In the genomic region with DNA sequence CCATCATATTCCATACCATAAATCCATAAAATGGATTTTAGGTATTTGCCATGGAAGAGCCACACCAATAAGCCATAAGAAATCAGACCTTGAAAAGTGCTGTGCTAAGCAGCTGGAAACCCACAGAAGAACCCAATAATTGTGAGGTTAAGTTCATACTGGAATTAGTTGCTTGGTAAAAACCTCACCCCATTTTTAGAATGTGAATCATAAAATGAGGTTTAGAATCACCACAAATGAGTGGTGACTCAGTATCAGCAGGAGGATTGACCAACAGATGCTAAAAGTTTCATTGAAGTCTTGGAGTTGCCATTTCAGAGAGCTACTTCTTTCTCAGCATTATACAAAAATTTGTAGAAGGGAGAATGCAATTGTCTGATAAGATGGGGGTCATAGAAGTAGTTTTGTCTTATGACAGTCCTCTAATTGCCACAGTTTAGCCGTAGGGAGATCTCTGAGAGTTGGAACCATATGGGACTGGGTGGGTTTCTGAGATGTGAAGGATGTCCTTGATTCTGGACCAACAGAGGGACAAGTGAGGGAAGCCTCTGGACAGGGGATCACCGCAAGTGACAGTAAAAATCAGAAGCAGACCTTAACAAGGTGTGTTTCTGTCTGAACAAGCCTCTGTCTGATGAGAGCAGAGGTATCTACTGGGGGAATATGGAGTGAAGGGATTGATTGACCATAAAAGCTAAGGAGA, we compare ENCODE assay signal across 10 cellular contexts. TPM values are rescaled to one million over a fixed set of nuclear protein-coding genes. Genes with fewer than 3 reads are reported as not detected.
DNase-seq lines count a peak whose midpoint lies in the region; ATAC-seq, FAIRE-seq and TF ChIP-seq lines count a peak whose summit lies in the region.
"Had no signal": no experiment of that assay in that cellular context is flagged by ENCODE, and none has a peak within 500 bp of the region (broad histone marks: within the 10 kb centered on the region; RNA-seq: fewer than 3 reads in every experiment).

No MANE protein-coding gene starts in this region.

- H3K4me1 ChIP-seq in esophagus (ENCODE audit: control insufficient read depth in 2 of 2, insufficient read depth in 2 of 2, low read length in 1 of 2) = peaks cover 0 to 14% of the 10 kb centered on the region in 2 donors
- H3K4me1 ChIP-seq in suprapubic skin = peaks cover 45% of the 10 kb centered on the region
- peaks cover 8% of the 10 kb centered on the region for H3K4me1 ChIP-seq in mucosa of descending colon (ENCODE audit: low read depth)

- no peak for TF ChIP-seq CTCF in suprapubic skin (IDR thresholded peaks at IDR 0.05)
- no peak for TF ChIP-seq CTCF in mucosa of descending colon (IDR thresholded peaks at IDR 0.05)

- 90 to 94% methylated on average over 2 of the region's 2 CpGs for WGBS in esophagus, 2 donors
- WGBS in suprapubic skin = 83% methylated on average over 2 of the region's 2 CpGs

- no peak for FAIRE-seq in frontal cortex (lab: Jason Lieb, UNC)

- peak overlapping the region; percentile 7 for H3K4me3 Mint-ChIP-seq in activated CD4-positive, alpha-beta T cell treated with anti-CD3 and anti-CD28 coated beads, Interleukin-2, amount 10 ng/mL, durations not matched to agents 24 days and 14 days
- H3K4me3 Mint-ChIP-seq: B cell had no signal

- no peak for TF ChIP-seq POLR2A in suprapubic skin (IDR thresholded peaks at IDR 0.05)

- no peak for DNase-seq in activated CD4-positive, alpha-beta T cell treated with anti-CD3 and anti-CD28 coated beads, Interleukin-2, amount 10 ng/mL, durations not matched to agents 24 days and 14 days
- DNase-seq in activated CD4-positive, alpha-beta T cell treated with anti-CD3 and anti-CD28 coated beads, Interleukin-2, amount 50 U/mL, for 4 hours = no peak
- DNase-seq in LHCN-M2 (ENCODE audit: low read depth) = peak; percentile 98
- DNase-seq in suprapubic skin (ENCODE audit: low spot score in 2 of 2) = no peak
- no peak for DNase-seq in mucosa of descending colon
- DNase-seq in frontal cortex (ENCODE audit: low spot score in 2 of 2) = no peak

- H3K9me3 Mint-ChIP-seq in activated CD4-positive, alpha-beta T cell treated with anti-CD3 and anti-CD28 coated beads, Interleukin-2, amount 10 ng/mL, durations not matched to agents 24 days and 14 days = no peaks in the 10 kb centered on the region

- H3K27me3 ChIP-seq in esophagus (ENCODE audit: control insufficient read depth in 1 of 2, insufficient read depth in 2 of 2, low read length in 2 of 2) (no peaks in the 10 kb centered on the region), suprapubic skin (no peaks in the 10 kb centered on the region)

- TF ChIP-seq EP300 in suprapubic skin (IDR thresholded peaks at IDR 0.05) = no peak

- H3K9me3 ChIP-seq in esophagus (ENCODE audit: control insufficient read depth in 2 of 2, insufficient read depth in 1 of 2, low read depth in 1 of 2, low read length in 1 of 2) (no peaks in the 10 kb centered on the region), suprapubic skin (no peaks in the 10 kb centered on the region), mucosa of descending colon (no peaks in the 10 kb centered on the region)

- H3K4me1 Mint-ChIP-seq in activated CD4-positive, alpha-beta T cell treated with anti-CD3 and anti-CD28 coated beads, Interleukin-2, amount 10 ng/mL, durations not matched to agents 24 days and 14 days = peaks cover 18% of the 10 kb centered on the region
- H3K4me1 Mint-ChIP-seq: B cell had no signal

- no peaks in the 10 kb centered on the region for H3K36me3 Mint-ChIP-seq in activated CD4-positive, alpha-beta T cell treated with anti-CD3 and anti-CD28 coated beads, Interleukin-2, amount 10 ng/mL, durations not matched to agents 24 days and 14 days (ENCODE audit: low read depth)

- ATAC-seq in GM19455 (IDR thresholded peaks at IDR 0.05; ENCODE audit: unreplicated experiment) = no peak
- no peak for ATAC-seq in mucosa of descending colon

- intact Hi-C loops in activated CD4-positive, alpha-beta T cell treated with anti-CD3 and anti-CD28 coated beads, Interleukin-2, amount 10 ng/mL, durations not matched to agents 24 days and 14 days (cut with micrococcal nuclease) = loop anchor here (5.0 kb wide), 2 partner anchors 71 to 179 kb away; partner anchors contain the start of gene GTF2A1
- intact Hi-C loops in mucosa of descending colon (cut with DNase I, micrococcal nuclease) = no loop called here

- peak overlapping the region; percentile 56 for H3K27ac Mint-ChIP-seq in activated CD4-positive, alpha-beta T cell treated with anti-CD3 and anti-CD28 coated beads, Interleukin-2, amount 10 ng/mL, durations not matched to agents 24 days and 14 days
- H3K27ac Mint-ChIP-seq: B cell had no signal

- H3K27ac ChIP-seq in esophagus (ENCODE audit: low read depth in 2 of 2, low read length in 1 of 2) = peak overlapping the region; percentile 96
- peak overlapping the region; percentile 89 for H3K27ac ChIP-seq in suprapubic skin

- H3K36me3 ChIP-seq in esophagus (ENCODE audit: control insufficient read depth in 2 of 2, insufficient read depth in 2 of 2, low read length in 1 of 2) = no peaks in the 10 kb centered on the region
- no peaks in the 10 kb centered on the region for H3K36me3 ChIP-seq in suprapubic skin
- H3K36me3 ChIP-seq in mucosa of descending colon (ENCODE audit: low read depth) = no peaks in the 10 kb centered on the region

- H3K4me3 ChIP-seq in esophagus (ENCODE audit: low read depth in 1 of 2, low read length in 2 of 2) (no peak overlapping the region), suprapubic skin (no peak overlapping the region), mucosa of descending colon (no peak overlapping the region)

- H3K27me3 Mint-ChIP-seq in activated CD4-positive, alpha-beta T cell treated with anti-CD3 and anti-CD28 coated beads, Interleukin-2, amount 10 ng/mL, durations not matched to agents 24 days and 14 days = peaks cover 13% of the 10 kb centered on the region

RNA-seq across cellular contexts. Expression of gene STON2, which starts 1.4 kb away (rescaled TPM):
- total RNA-seq in activated CD4-positive, alpha-beta T cell treated with anti-CD3 and anti-CD28 coated beads, Interleukin-2, amount 10 ng/mL, durations not matched to agents 24 days and 14 days = 0.14 and 0.30 TPM in 2 replicates
- total RNA-seq in LHCN-M2 (2014; rRNA removed) (36.2 and 44.5 TPM in 2 replicates), suprapubic skin (10 to 100 TPM; 19.1 to 39.5 (median 22.8) TPM), mucosa of descending colon (10 to 100 TPM; 17.1 to 31.1 (median 20.7) TPM), frontal cortex (19.2 TPM)
- 0.55 TPM for polyA plus RNA-seq in LHCN-M2 (2012)
- polyA plus RNA-seq in esophagus = 10 to 100 TPM in 1 of 2 donors, 1 to 10 TPM in 1; 8.5 to 20.4 TPM
- total RNA-seq: B cell; T-helper 2 cell treated with Interferon-gamma antibody and Interleukin-4, amounts not matched to agents 100 ng/mL and 5 ng/mL, for 36 hours had no signal

Comparison
In these comparisons a context has a peak if more than half of its experiments do, and no peak if none do; other contexts are left out.
1. RNA of gene STON2, which starts 1.4 kb away (total RNA-seq): 36.2 to 44.5 TPM in LHCN-M2, 19.1 to 39.5 TPM in suprapubic skin, 17.1 to 31.1 TPM in mucosa of descending colon and 19.2 TPM in frontal cortex (single experiment); 0.14 to 0.30 TPM in activated CD4-positive, alpha-beta T cell treated with anti-CD3 and anti-CD28 coated beads, Interleukin-2, amount 10 ng/mL, durations not matched to agents 24 days and 14 days; every median in the first group is over 10 times any median in the second.